ENCODE assay signal across 27 cellular contexts in the genomic region with DNA sequence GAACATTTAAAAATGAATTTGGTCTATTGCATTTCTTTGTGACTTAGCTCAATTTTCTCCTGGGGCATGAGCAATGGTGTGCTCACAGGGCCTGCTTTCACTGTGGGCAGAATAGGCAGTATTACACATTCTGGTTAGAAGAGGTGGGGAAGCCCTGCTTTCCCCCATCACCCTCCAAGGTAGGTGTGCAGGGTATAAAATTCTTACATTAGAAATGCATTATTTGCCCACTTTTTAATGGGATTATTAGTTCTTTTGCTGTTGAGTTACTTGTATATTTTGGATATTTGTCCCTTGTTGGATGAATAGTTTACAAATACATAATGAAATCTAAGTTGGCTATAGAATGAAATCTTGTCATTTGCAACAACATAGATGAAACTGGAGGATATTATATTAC.
"Had no signal": no experiment of that assay in that cellular context is flagged by ENCODE, and none has a peak within 500 bp of the region (broad histone marks: within the 10 kb centered on the region; RNA-seq: fewer than 3 reads in every experiment).

No MANE protein-coding gene starts in this region.

- H3K36me3 ChIP-seq: stomach, suprapubic skin, thoracic aorta, thyroid gland, tibial artery, tibial nerve, transverse colon, upper lobe of left lung, upper lobe of right lung, uterus, vagina had no signal

- H3K9me3 ChIP-seq: suprapubic skin, testis, thyroid gland, tibial artery, transverse colon, upper lobe of right lung, uterus, vagina had no signal

- H3K27ac ChIP-seq: stomach, suprapubic skin, testis, thoracic aorta, thyroid gland, tibial artery, tibial nerve, transverse colon, upper lobe of left lung, upper lobe of right lung, uterus, vagina had no signal

- H3K27me3 ChIP-seq: stomach, suprapubic skin, testis, thyroid gland, tibial artery, tibial nerve, transverse colon, upper lobe of left lung, upper lobe of right lung, uterus, vagina had no signal

- ATAC-seq: stimulated activated effector memory CD8-positive, alpha-beta T cell treated with anti-CD3 and anti-CD28 coated beads, Interleukin-12 subunit alpha, Interleukin-12 subunit beta, amount 100 ng/mL, for 72 hours; stimulated activated memory B cell treated with anti-CD40 and anti-IgM and Interleukin-4, amounts not matched to agents 10 μg/mL and 1 μg/mL and 100 μg/mL, for 72 hours; stimulated activated naive B cell treated with anti-CD40 and anti-IgM and Interleukin-4, amounts not matched to agents 10 μg/mL and 1 μg/mL and 100 μg/mL, for 72 hours; stimulated activated naive CD8-positive, alpha-beta T cell treated with anti-CD3 and anti-CD28 coated beads, Interleukin-15, amount 100 ng/mL, for 72 hours; stimulated activated naive CD8-positive, alpha-beta T cell treated with anti-CD3 and anti-CD28 coated beads, Interleukin-15, Interleukin-2, amounts not matched to agents 100 U/mL and 50 U/mL, for 24 hours; upper lobe of right lung had no signal

- H3K4me1 ChIP-seq: suprapubic skin, thyroid gland, tibial nerve, uterus had no signal

- DNase-seq: stimulated activated CD4-positive, alpha-beta T cell treated with anti-CD3 and anti-CD28 coated beads, Interleukin-2, amount 100 ng/mL, for 48 hours; stimulated activated CD4-positive, alpha-beta T cell treated with anti-CD3 and anti-CD28 coated beads, Interleukin-4, amount 100 ng/mL, for 1 hour; stimulated activated CD4-positive, alpha-beta T cell treated with anti-CD3 and anti-CD28 coated beads, Interleukin-4, amount 100 ng/mL, for 24 hours; stimulated activated CD4-positive, alpha-beta T cell treated with anti-CD3 and anti-CD28 coated beads, Interleukin-4, amount 100 ng/mL, for 4 hours; stimulated activated CD8-positive, alpha-beta memory T cell treated with anti-CD3 and anti-CD28 coated beads, Interleukin-4, amount 100 ng/mL, for 48 hours; stimulated activated naive B cell treated with anti-CD40 and anti-IgM and Interleukin-4, amounts not matched to agents 10 μg/mL and 1 μg/mL and 100 μg/mL, for 72 hours; stimulated activated naive CD4-positive, alpha-beta T cell; stimulated activated naive CD4-positive, alpha-beta T cell treated with Interleukin-2 at 50 U/mL for 16 hours; stimulated activated naive CD8-positive, alpha-beta T cell treated with anti-CD3 and anti-CD28 coated beads, Interleukin-15, amount 100 ng/mL, for 72 hours; stimulated activated naive CD8-positive, alpha-beta T cell treated with anti-CD3 and anti-CD28 coated beads, Interleukin-15, Interleukin-2, amounts not matched to agents 100 U/mL and 50 U/mL, for 24 hours; stomach; substantia nigra; testis; thyroid gland; tibial artery; transverse colon; trophoblast cell; upper lobe of left lung; upper lobe of right lung; uterus had no signal

- H3K4me3 ChIP-seq: stomach, suprapubic skin, testis, thoracic aorta, thyroid gland, tibial artery, tibial nerve, transverse colon, upper lobe of left lung, upper lobe of right lung, uterus, vagina had no signal

- FAIRE-seq: urothelium cell line had no signal
